In the genomic region with DNA sequence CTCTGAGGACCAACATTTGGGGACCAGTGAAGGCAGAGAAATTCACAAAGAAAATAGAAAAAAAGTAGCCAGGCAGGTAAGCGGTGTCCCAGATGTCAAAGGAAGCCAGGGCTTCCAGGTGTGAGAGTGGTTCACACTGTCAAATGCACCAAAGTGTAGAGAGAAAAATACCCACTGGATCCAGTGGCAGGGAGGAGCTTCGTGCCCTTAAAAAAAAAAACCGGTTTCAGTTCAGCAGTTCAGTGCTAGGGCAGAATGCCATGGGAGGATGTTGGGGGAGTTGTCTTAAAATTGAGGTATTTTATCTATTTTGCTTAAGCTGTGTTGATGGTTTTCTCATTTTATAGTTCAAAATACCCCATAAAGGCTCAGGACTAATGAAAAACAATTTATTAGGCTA, we compare ENCODE assay signal across 1 cellular context.
TF ChIP-seq lines count a peak whose summit lies in the region.

No MANE protein-coding gene starts in this region.

TF ChIP-seq in HepG2, 621 proteins besides CTCF, POLR2A, EP300 and RAD21 (continued from another document):
- TF ChIP-seq, protein P1, sequence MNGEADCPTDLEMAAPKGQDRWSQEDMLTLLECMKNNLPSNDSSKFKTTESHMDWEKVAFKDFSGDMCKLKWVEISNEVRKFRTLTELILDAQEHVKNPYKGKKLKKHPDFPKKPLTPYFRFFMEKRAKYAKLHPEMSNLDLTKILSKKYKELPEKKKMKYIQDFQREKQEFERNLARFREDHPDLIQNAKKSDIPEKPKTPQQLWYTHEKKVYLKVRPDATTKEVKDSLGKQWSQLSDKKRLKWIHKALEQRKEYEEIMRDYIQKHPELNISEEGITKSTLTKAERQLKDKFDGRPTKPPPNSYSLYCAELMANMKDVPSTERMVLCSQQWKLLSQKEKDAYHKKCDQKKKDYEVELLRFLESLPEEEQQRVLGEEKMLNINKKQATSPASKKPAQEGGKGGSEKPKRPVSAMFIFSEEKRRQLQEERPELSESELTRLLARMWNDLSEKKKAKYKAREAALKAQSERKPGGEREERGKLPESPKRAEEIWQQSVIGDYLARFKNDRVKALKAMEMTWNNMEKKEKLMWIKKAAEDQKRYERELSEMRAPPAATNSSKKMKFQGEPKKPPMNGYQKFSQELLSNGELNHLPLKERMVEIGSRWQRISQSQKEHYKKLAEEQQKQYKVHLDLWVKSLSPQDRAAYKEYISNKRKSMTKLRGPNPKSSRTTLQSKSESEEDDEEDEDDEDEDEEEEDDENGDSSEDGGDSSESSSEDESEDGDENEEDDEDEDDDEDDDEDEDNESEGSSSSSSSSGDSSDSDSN (CRISPR knock-in tag; IDR thresholded peaks at IDR 0.05): no peak
- TF ChIP-seq TARDBP (CRISPR knock-in tag; IDR thresholded peaks at IDR 0.05) (no peak), ZNF597 (CRISPR knock-in tag; IDR thresholded peaks at IDR 0.05) (no peak), ARNT (IDR thresholded peaks at IDR 0.05) (no peak), ZMAT5 (CRISPR knock-in tag; IDR thresholded peaks at IDR 0.05; ENCODE audit: borderline replicate concordance, low read depth) (no peak), KLF12 (CRISPR knock-in tag; IDR thresholded peaks at IDR 0.05; ENCODE audit: borderline replicate concordance) (no peak), ZNF839 (CRISPR knock-in tag; IDR thresholded peaks at IDR 0.05; ENCODE audit: borderline replicate concordance) (no peak), MED13 (CRISPR knock-in tag; IDR thresholded peaks at IDR 0.05) (no peak), MTF1 (CRISPR knock-in tag; IDR thresholded peaks at IDR 0.05) (no peak), ZNF644 (CRISPR knock-in tag; IDR thresholded peaks at IDR 0.05; ENCODE audit: low read depth) (no peak)
- TF ChIP-seq, protein P2, sequence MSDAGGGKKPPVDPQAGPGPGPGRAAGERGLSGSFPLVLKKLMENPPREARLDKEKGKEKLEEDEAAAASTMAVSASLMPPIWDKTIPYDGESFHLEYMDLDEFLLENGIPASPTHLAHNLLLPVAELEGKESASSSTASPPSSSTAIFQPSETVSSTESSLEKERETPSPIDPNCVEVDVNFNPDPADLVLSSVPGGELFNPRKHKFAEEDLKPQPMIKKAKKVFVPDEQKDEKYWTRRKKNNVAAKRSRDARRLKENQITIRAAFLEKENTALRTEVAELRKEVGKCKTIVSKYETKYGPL (CRISPR knock-in tag; IDR thresholded peaks at IDR 0.05): no peak
- TF ChIP-seq, protein P3, sequence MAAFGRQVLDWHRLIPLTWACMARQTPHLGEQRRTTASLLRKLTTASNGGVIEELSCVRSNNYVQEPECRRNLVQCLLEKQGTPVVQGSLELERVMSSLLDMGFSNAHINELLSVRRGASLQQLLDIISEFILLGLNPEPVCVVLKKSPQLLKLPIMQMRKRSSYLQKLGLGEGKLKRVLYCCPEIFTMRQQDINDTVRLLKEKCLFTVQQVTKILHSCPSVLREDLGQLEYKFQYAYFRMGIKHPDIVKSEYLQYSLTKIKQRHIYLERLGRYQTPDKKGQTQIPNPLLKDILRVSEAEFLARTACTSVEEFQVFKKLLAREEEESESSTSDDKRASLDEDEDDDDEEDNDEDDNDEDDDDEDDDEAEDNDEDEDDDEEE (CRISPR knock-in tag; IDR thresholded peaks at IDR 0.05): no peak
- TF ChIP-seq, protein P4, sequence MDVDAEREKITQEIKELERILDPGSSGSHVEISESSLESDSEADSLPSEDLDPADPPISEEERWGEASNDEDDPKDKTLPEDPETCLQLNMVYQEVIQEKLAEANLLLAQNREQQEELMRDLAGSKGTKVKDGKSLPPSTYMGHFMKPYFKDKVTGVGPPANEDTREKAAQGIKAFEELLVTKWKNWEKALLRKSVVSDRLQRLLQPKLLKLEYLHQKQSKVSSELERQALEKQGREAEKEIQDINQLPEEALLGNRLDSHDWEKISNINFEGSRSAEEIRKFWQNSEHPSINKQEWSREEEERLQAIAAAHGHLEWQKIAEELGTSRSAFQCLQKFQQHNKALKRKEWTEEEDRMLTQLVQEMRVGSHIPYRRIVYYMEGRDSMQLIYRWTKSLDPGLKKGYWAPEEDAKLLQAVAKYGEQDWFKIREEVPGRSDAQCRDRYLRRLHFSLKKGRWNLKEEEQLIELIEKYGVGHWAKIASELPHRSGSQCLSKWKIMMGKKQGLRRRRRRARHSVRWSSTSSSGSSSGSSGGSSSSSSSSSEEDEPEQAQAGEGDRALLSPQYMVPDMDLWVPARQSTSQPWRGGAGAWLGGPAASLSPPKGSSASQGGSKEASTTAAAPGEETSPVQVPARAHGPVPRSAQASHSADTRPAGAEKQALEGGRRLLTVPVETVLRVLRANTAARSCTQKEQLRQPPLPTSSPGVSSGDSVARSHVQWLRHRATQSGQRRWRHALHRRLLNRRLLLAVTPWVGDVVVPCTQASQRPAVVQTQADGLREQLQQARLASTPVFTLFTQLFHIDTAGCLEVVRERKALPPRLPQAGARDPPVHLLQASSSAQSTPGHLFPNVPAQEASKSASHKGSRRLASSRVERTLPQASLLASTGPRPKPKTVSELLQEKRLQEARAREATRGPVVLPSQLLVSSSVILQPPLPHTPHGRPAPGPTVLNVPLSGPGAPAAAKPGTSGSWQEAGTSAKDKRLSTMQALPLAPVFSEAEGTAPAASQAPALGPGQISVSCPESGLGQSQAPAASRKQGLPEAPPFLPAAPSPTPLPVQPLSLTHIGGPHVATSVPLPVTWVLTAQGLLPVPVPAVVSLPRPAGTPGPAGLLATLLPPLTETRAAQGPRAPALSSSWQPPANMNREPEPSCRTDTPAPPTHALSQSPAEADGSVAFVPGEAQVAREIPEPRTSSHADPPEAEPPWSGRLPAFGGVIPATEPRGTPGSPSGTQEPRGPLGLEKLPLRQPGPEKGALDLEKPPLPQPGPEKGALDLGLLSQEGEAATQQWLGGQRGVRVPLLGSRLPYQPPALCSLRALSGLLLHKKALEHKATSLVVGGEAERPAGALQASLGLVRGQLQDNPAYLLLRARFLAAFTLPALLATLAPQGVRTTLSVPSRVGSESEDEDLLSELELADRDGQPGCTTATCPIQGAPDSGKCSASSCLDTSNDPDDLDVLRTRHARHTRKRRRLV (CRISPR knock-in tag; IDR thresholded peaks at IDR 0.05): no peak
- TF ChIP-seq, protein P5, sequence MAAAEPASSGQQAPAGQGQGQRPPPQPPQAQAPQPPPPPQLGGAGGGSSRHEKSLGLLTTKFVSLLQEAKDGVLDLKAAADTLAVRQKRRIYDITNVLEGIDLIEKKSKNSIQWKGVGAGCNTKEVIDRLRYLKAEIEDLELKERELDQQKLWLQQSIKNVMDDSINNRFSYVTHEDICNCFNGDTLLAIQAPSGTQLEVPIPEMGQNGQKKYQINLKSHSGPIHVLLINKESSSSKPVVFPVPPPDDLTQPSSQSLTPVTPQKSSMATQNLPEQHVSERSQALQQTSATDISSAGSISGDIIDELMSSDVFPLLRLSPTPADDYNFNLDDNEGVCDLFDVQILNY (CRISPR knock-in tag; conservative IDR thresholded peaks at IDR 0.05): no peak
